8 cellular contexts compared by ENCODE assay signal in the genomic region with DNA sequence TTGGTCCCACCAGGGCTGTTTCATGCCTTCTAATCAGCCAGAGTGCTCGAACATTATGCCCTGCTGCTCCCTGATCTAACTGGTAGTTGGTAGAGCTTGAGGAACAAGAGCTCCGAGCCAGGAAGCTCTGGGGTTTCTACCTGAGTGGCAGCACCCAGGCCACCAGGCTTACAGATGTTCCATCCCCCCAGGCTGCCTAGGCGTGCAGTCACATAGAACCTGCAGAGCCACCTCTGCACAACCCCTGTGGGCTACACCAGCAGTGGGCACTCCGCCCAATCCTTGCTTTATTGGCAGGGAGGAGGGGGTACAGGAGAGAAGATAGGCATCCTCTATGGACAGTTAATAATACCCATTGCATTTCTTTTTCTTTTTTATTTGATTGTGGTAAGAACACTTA. TPM values are rescaled to one million over a fixed set of nuclear protein-coding genes. Genes with fewer than 3 reads are reported as not detected.
DNase-seq lines count a peak whose midpoint lies in the region; ATAC-seq and TF ChIP-seq lines count a peak whose summit lies in the region.

No MANE protein-coding gene starts in this region.

- H3K9me3 Mint-ChIP-seq in activated naive CD4-positive, alpha-beta T cell treated with anti-CD3 and anti-CD28 coated beads for 36 hours = no peaks in the 10 kb centered on the region

- H3K27me3 Mint-ChIP-seq in activated naive CD4-positive, alpha-beta T cell treated with anti-CD3 and anti-CD28 coated beads for 36 hours (ENCODE audit: low read depth) = no peaks in the 10 kb centered on the region

- peak overlapping the region; percentile 13 for H3K27ac Mint-ChIP-seq in activated naive CD4-positive, alpha-beta T cell treated with anti-CD3 and anti-CD28 coated beads for 36 hours

- H3K36me3 ChIP-seq in vagina = peaks cover 0 to 57% of the 10 kb centered on the region in 2 donors

- H3K4me3 Mint-ChIP-seq in activated naive CD4-positive, alpha-beta T cell treated with anti-CD3 and anti-CD28 coated beads for 36 hours = no peak overlapping the region

- intact Hi-C loops in activated naive CD4-positive, alpha-beta T cell treated with anti-CD3 and anti-CD28 coated beads for 36 hours (cut with micrococcal nuclease) = loop anchor here (1.0 kb wide), 1 partner anchor 19 kb away; no protein-coding TSS in a partner anchor
- intact Hi-C loops in left cardiac atrium (cut with DNase I) (no loop called here), vagina (cut with DNase I) (no loop called here)

- H3K27ac ChIP-seq in vagina = peak overlapping the region; percentile 76

- DNase-seq in activated naive CD4-positive, alpha-beta T cell treated with anti-CD3 and anti-CD28 coated beads for 36 hours = peak; percentile 17
- no peak for DNase-seq in activated naive CD4-positive, alpha-beta T cell (lab: John Stamatoyannopoulos, UW)
- DNase-seq in Jurkat, Clone E6-1 (ENCODE audit: low read depth, low spot score) = peak; percentile 62
- DNase-seq in left cardiac atrium (peak; percentile 37), vagina (ENCODE audit: extremely low spot score in 2 of 2) (no peak), NCI-H187 treated with DMSO at 0.1 percent for 48 hours (lab: John Stamatoyannopoulos, UW) (no peak), iPS-NIHi7 (ENCODE audit: extremely low spot score) (no peak), T-helper 9 cell (no peak)

- CTCF ChIA-PET in activated naive CD4-positive, alpha-beta T cell treated with anti-CD3 and anti-CD28 coated beads for 36 hours (lab: Charles Lee) = no interaction called here

- H3K36me3 Mint-ChIP-seq in activated naive CD4-positive, alpha-beta T cell treated with anti-CD3 and anti-CD28 coated beads for 36 hours (ENCODE audit: low read depth) = peaks cover 20% of the 10 kb centered on the region

- H3K4me1 Mint-ChIP-seq in activated naive CD4-positive, alpha-beta T cell treated with anti-CD3 and anti-CD28 coated beads for 36 hours (ENCODE audit: low read depth) = peaks cover 16% of the 10 kb centered on the region

- no peak for TF ChIP-seq POLR2A in vagina (IDR thresholded peaks at IDR 0.05)

- peaks cover 30% of the 10 kb centered on the region for H3K4me1 ChIP-seq in vagina

- TF ChIP-seq CTCF in vagina (IDR thresholded peaks at IDR 0.05) = no peak

- H3K4me3 ChIP-seq in Jurkat, Clone E6-1 (ENCODE audit: low read length) = peak overlapping the region; percentile 23
- H3K4me3 ChIP-seq in vagina = no peak overlapping the region

- ATAC-seq in left cardiac atrium = peak; percentile 3 to 14

- no peaks in the 10 kb centered on the region for H3K9me3 ChIP-seq in vagina

- no peaks in the 10 kb centered on the region for H3K27me3 ChIP-seq in vagina

RNA-seq across cellular contexts. Expression of a gene that starts 21.8 kb away (rescaled TPM):
- 10 to 100 TPM; 13.6 to 14.5 TPM for total RNA-seq in activated naive CD4-positive, alpha-beta T cell treated with anti-CD3 and anti-CD28 coated beads for 36 hours
- polyA plus RNA-seq in Jurkat, Clone E6-1 (2012; ENCODE audit: insufficient read depth, insufficient read length) = 1.1 TPM
- total RNA-seq in left cardiac atrium (10 to 100 TPM; 13.1 to 25.2 TPM), vagina (16.5 TPM)

Comparison
In these comparisons a context has a peak if more than half of its experiments do, and no peak if none do; other contexts are left out.
1. DNase-seq: peak in activated naive CD4-positive, alpha-beta T cell treated with anti-CD3 and anti-CD28 coated beads for 36 hours (single experiment), Jurkat, Clone E6-1 (single experiment) and left cardiac atrium (single experiment); none in activated naive CD4-positive, alpha-beta T cell (0 of 4), vagina (0 of 2), NCI-H187 treated with DMSO at 0.1 percent for 48 hours (single experiment), iPS-NIHi7 (single experiment) and T-helper 9 cell (single experiment).